8 cellular contexts compared by ENCODE assay signal in genomic region chr17:3961564-3962047, GRCh38.
DNase-seq lines count a peak whose midpoint lies in the region; ATAC-seq and TF ChIP-seq lines count a peak whose summit lies in the region.

No MANE protein-coding gene starts in this region.

- peak; percentile 39 for DNase-seq in NCI-H82 treated with DMSO at 0.1 percent for 48 hours (lab: John Stamatoyannopoulos, UW; ENCODE audit: unreplicated experiment)
- no peak for DNase-seq in NCI-H2029 (lab: John Stamatoyannopoulos, UW)

- H3K9ac ChIP-seq in BLaER1 (peak overlapping the region; percentile 88), duodenal mucosa (ENCODE audit: low read depth in 1 of 2, low read length in 2 of 2) (peak overlapping the region; percentile 17 to 25)

- ATAC-seq in GM18867 (IDR thresholded peaks at IDR 0.05; ENCODE audit: unreplicated experiment) (peak; percentile 34), HG02763 (IDR thresholded peaks at IDR 0.05; ENCODE audit: unreplicated experiment) (no peak), SK-N-SH treated with all-trans-retinoic acid at 6 μM for 48 hours (no peak), GM19452 (IDR thresholded peaks at IDR 0.05; ENCODE audit: unreplicated experiment) (no peak)

- peaks cover 66% of the 10 kb centered on the region for H4K20me1 ChIP-seq in BLaER1

- H3K9me3 ChIP-seq in BLaER1 (no peaks in the 10 kb centered on the region), duodenal mucosa (ENCODE audit: control insufficient read depth in 1 of 2, low read length in 2 of 2) (no peaks in the 10 kb centered on the region)

- H3K36me3 ChIP-seq in BLaER1 (peaks cover 18% of the 10 kb centered on the region), duodenal mucosa (ENCODE audit: control insufficient read depth in 1 of 2, insufficient read depth in 2 of 2, low read length in 2 of 2) (peaks cover 0 to 7% of the 10 kb centered on the region in 2 donors)

- H3K27ac ChIP-seq in BLaER1 (peak overlapping the region; percentile 96), duodenal mucosa (ENCODE audit: low read depth, low read length) (peak overlapping the region; percentile 39)

- H3K4me1 ChIP-seq in BLaER1 (peaks cover 88% of the 10 kb centered on the region), duodenal mucosa (ENCODE audit: control insufficient read depth in 1 of 2, insufficient read depth in 2 of 2, low read length in 2 of 2) (peaks cover 43 to 69% of the 10 kb centered on the region in 2 donors)

- peak overlapping the region; percentile 91 for H3K4me2 ChIP-seq in BLaER1

- peak overlapping the region; percentile 84 for H3K4me3 ChIP-seq in BLaER1
- peak overlapping the region; percentile 48 to 66 for H3K4me3 ChIP-seq in duodenal mucosa (ENCODE audit: low read depth in 1 of 2, low read length in 2 of 2)

- H3K27me3 ChIP-seq in BLaER1 (no peaks in the 10 kb centered on the region), duodenal mucosa (ENCODE audit: control insufficient read depth in 1 of 2, insufficient read depth in 2 of 2, low read length in 2 of 2) (peaks cover 0 to 5% of the 10 kb centered on the region in 2 donors)

TF ChIP-seq in SK-N-SH treated with all-trans-retinoic acid at 6 μM for 48 hours, 23 proteins besides CTCF, POLR2A, EP300 and RAD21:
- TF ChIP-seq ZNF70 (CRISPR knock-in tag; IDR thresholded peaks at IDR 0.05) (no peak), OSR1 (CRISPR knock-in tag; IDR thresholded peaks at IDR 0.05) (no peak), ISL1 (CRISPR knock-in tag; IDR thresholded peaks at IDR 0.05) (no peak), ZNF565 (CRISPR knock-in tag; conservative IDR thresholded peaks at IDR 0.05; ENCODE audit: low read depth) (no peak), ESRRG (CRISPR knock-in tag; IDR thresholded peaks at IDR 0.05) (no peak), ZFP3 (CRISPR knock-in tag; IDR thresholded peaks at IDR 0.05) (no peak), CSRNP3 (CRISPR knock-in tag; IDR thresholded peaks at IDR 0.05) (no peak), CREB5 (CRISPR knock-in tag; IDR thresholded peaks at IDR 0.05; ENCODE audit: low read depth) (no peak), SNAI2 (CRISPR knock-in tag; IDR thresholded peaks at IDR 0.05) (no peak)
TF ChIP-seq in SK-N-SH treated with all-trans-retinoic acid at 6 μM for 48 hours: peak in this region for 0.
